Comparison of ENCODE assay signal across 17 cellular contexts in the genomic region with DNA sequence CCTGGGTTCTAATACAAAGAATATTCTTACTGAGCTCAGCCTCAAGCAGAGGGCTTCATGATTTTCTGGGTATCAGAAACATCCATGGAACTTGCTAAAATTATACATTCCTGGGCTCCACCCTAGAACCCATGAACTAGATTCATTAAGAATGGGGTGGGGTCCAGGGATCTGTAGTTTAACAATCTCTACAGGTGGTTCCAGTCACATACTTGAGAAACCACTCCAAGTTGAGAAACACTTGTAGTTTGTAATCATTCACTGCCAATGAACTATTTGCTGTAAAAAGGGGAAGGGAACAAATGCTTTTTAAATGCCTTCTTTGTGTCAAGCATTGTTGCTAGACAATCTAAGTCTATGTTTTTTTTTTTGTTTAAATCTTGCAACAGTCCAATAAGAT.
"Had no signal": no experiment of that assay in that cellular context is flagged by ENCODE, and none has a peak within 500 bp of the region (broad histone marks: within the 10 kb centered on the region; RNA-seq: fewer than 3 reads in every experiment).

No MANE protein-coding gene starts in this region.

- ATAC-seq: activated CD8-positive, alpha-beta T cell treated with anti-CD3 and anti-CD28 coated beads, Interleukin-2, amount 10 ng/mL, durations not matched to agents 7 days and 5 days; right cardiac atrium had no signal

- H3K4me3 ChIP-seq: dorsolateral prefrontal cortex had no signal

- H3K4me3 Mint-ChIP-seq: activated CD4-positive, alpha-beta T cell treated with anti-CD3 and anti-CD28 coated beads, Interleukin-2, amount 10 ng/mL, durations not matched to agents 24 days and 14 days; activated CD8-positive, alpha-beta T cell treated with anti-CD3 and anti-CD28 coated beads, Interleukin-2, amount 10 ng/mL, durations not matched to agents 7 days and 5 days; activated T-helper 1 cell treated with anti-CD3 and anti-CD28 coated beads, Interleukin-12 subunit alpha, Interleukin-12 subunit beta, Interleukin-2, Interleukin-4 antibody, amounts not matched to agents 30 ng/mL and 10 ng/mL and 1 ng/mL, durations not matched to agents 14 hours and 24 hours and 36 hours; memory B cell; nephron had no signal

- H3K27me3 ChIP-seq: dorsolateral prefrontal cortex had no signal

- FAIRE-seq: endometrium, small intestine, urothelium cell line had no signal

- H3K27me3 Mint-ChIP-seq: activated CD4-positive, alpha-beta T cell treated with anti-CD3 and anti-CD28 coated beads, Interleukin-2, amount 10 ng/mL, durations not matched to agents 24 days and 14 days; memory B cell; progenitor cell of endocrine pancreas had no signal

- H3K27ac ChIP-seq: dorsolateral prefrontal cortex had no signal

- H3K27ac Mint-ChIP-seq: activated CD4-positive, alpha-beta T cell treated with anti-CD3 and anti-CD28 coated beads, Interleukin-2, amount 10 ng/mL, durations not matched to agents 24 days and 14 days; activated T-helper 1 cell treated with anti-CD3 and anti-CD28 coated beads, Interleukin-12 subunit alpha, Interleukin-12 subunit beta, Interleukin-2, Interleukin-4 antibody, amounts not matched to agents 30 ng/mL and 10 ng/mL and 1 ng/mL, durations not matched to agents 14 hours and 24 hours and 36 hours; memory B cell; nephron; progenitor cell of endocrine pancreas had no signal

- H3K4me1 Mint-ChIP-seq: nephron had no signal

- DNase-seq: activated CD4-positive, alpha-beta T cell treated with anti-CD3 and anti-CD28 coated beads, Interleukin-2, amount 10 ng/mL, durations not matched to agents 24 days and 14 days; activated CD4-positive, CD25-positive, alpha-beta regulatory T cell; activated CD8-positive, alpha-beta T cell treated with anti-CD3 and anti-CD28 coated beads, Interleukin-2, amount 10 ng/mL, durations not matched to agents 7 days and 5 days; activated naive CD4-positive, alpha-beta T cell treated with Interleukin-2 at 50 U/mL for 16 hours; dorsolateral prefrontal cortex; islet precursor cell; occipital lobe; right cardiac atrium; stimulated activated CD4-positive, alpha-beta T cell treated with anti-CD3 and anti-CD28 coated beads, Interleukin-4, amount 100 ng/mL, for 24 hours; stimulated activated naive CD4-positive, alpha-beta T cell treated with Interleukin-2 at 50 U/mL for 16 hours had no signal
